ENCODE assay signal across 21 cellular contexts in the genomic region with DNA sequence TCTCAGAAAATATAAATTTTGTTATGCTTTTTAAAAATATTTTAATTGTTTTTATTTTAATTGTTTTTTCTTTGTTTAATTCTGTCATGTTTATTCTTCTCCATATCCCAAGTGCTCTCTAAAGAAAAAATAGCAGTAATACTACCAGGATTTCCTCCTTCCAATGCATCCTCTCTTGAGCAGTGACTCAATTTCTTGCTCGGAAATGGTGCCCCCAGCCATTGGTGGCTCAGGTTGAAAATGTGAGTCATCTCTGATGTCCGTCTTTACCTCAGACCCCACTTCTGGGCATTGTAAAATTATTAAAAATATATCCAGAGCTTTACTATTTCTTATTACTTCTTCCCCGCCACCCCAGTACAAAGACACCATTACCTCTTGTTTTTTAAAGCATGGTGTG.
DNase-seq lines count a peak whose midpoint lies in the region; FAIRE-seq and TF ChIP-seq lines count a peak whose summit lies in the region.
"Had no signal": no experiment of that assay in that cellular context is flagged by ENCODE, and none has a peak within 500 bp of the region (broad histone marks: within the 10 kb centered on the region; RNA-seq: fewer than 3 reads in every experiment).

No MANE protein-coding gene starts in this region.

- H3K79me2 ChIP-seq in smooth muscle cell (ENCODE audit: low read depth), result no peaks in the 10 kb centered on the region

- no peaks in the 10 kb centered on the region for H3F3A ChIP-seq in smooth muscle cell (ENCODE audit: low read depth)

- 93% methylated on average over 3 of the region's 3 CpGs for WGBS in smooth muscle cell (ENCODE audit: low lambda C conversion rate)

- H3K36me3 ChIP-seq in smooth muscle cell (ENCODE audit: low read depth), result no peaks in the 10 kb centered on the region
- H3K36me3 ChIP-seq: BLaER1 treated with 17β-estradiol and CSF1 and Interleukin-3, amounts not matched to agents 10 nM and 100 nM had no signal

- H3K4me3 ChIP-seq in smooth muscle cell, result no peak overlapping the region
- H3K4me3 ChIP-seq: A549; BLaER1 treated with 17β-estradiol and CSF1 and Interleukin-3, amounts not matched to agents 10 nM and 100 nM; GM12878 had no signal

- H3K9me3 ChIP-seq in smooth muscle cell (replicated peaks; ENCODE audit: low read depth), result no peaks in the 10 kb centered on the region
- H3K9me3 ChIP-seq: A549; BLaER1 treated with 17β-estradiol and CSF1 and Interleukin-3, amounts not matched to agents 10 nM and 100 nM; Caco-2 had no signal

- no peaks in the 10 kb centered on the region for H3K27me3 ChIP-seq in smooth muscle cell (ENCODE audit: low read depth)
- H3K27me3 ChIP-seq: BLaER1 treated with 17β-estradiol and CSF1 and Interleukin-3, amounts not matched to agents 10 nM and 100 nM had no signal

- no peak overlapping the region for H2AFZ ChIP-seq in smooth muscle cell (ENCODE audit: low read depth)

- DNase-seq in dermis blood vessel endothelial cell, result peak; percentile 71
- peak; percentile 17 for DNase-seq in pulmonary artery endothelial cell (ENCODE audit: low read depth, low spot score)
- no peak for DNase-seq in HPDE6-E6E7 (ENCODE audit: extremely low spot score)
- DNase-seq in smooth muscle cell (lab: John Stamatoyannopoulos, UW; ENCODE audit: unreplicated experiment), result no peak
- no peak for DNase-seq in NCI-H1694 (lab: John Stamatoyannopoulos, UW)
- DNase-seq: 8988T; AML-193; Caco-2; Calu3; CD4-positive, alpha-beta T cell; CD8-positive, alpha-beta T cell; DMS79 treated with DMSO at 0.1 percent for 48 hours; GDM1 had no signal

- no peak overlapping the region for H3K4me2 ChIP-seq in smooth muscle cell
- H3K4me2 ChIP-seq: A549; BLaER1 treated with 17β-estradiol and CSF1 and Interleukin-3, amounts not matched to agents 10 nM and 100 nM had no signal

- no peaks in the 10 kb centered on the region for H3K4me1 ChIP-seq in smooth muscle cell (ENCODE audit: low read depth)
- H3K4me1 ChIP-seq: A549, Caco-2 had no signal

- no peak overlapping the region for H3K9ac ChIP-seq in smooth muscle cell (ENCODE audit: low read depth)
- H3K9ac ChIP-seq: BLaER1 treated with 17β-estradiol and CSF1 and Interleukin-3, amounts not matched to agents 10 nM and 100 nM had no signal

- H3K27ac ChIP-seq in smooth muscle cell (ENCODE audit: low read depth), result no peak overlapping the region
- H3K27ac ChIP-seq: A549; BLaER1 treated with 17β-estradiol and CSF1 and Interleukin-3, amounts not matched to agents 10 nM and 100 nM; C4-2B had no signal

- peak; percentile 53 for FAIRE-seq in G401.6 (lab: Jason Lieb, UNC)
- FAIRE-seq: A549, D721Med, GM12878, GM12892, GM18507 had no signal

- no peaks in the 10 kb centered on the region for H4K20me1 ChIP-seq in smooth muscle cell (ENCODE audit: low read depth)
- H4K20me1 ChIP-seq: BLaER1 treated with 17β-estradiol and CSF1 and Interleukin-3, amounts not matched to agents 10 nM and 100 nM had no signal

- no peak for TF ChIP-seq CTCF in smooth muscle cell (IDR thresholded peaks at IDR 0.05; ENCODE audit: borderline replicate concordance, insufficient read depth, poor library complexity, severe bottlenecking)

Comparison
In these comparisons a context has a peak if more than half of its experiments do, and no peak if none do; other contexts are left out.
1. DNase-seq: peak in dermis blood vessel endothelial cell (single experiment) and pulmonary artery endothelial cell (single experiment); none in HPDE6-E6E7 (single experiment), smooth muscle cell (single experiment) and NCI-H1694 (single experiment).